ENCODE assay signal across 9 cellular contexts in genomic region chr10:5943536-5943935, GRCh38. TPM values are rescaled to one million over a fixed set of nuclear protein-coding genes. Genes with fewer than 3 reads are reported as not detected.
DNase-seq lines count a peak whose midpoint lies in the region; ATAC-seq and TF ChIP-seq lines count a peak whose summit lies in the region.
"Had no signal": no experiment of that assay in that cellular context is flagged by ENCODE, and none has a peak within 500 bp of the region (broad histone marks: within the 10 kb centered on the region; RNA-seq: fewer than 3 reads in every experiment).

No MANE protein-coding gene starts in this region.

- H3K27me3 ChIP-seq in esophagus (ENCODE audit: control insufficient read depth in 1 of 2, insufficient read depth in 2 of 2, low read length in 2 of 2) (no peaks in the 10 kb centered on the region), tibial artery (no peaks in the 10 kb centered on the region)

- peaks cover 0 to 11% of the 10 kb centered on the region in 2 donors for H3K4me1 ChIP-seq in esophagus (ENCODE audit: control insufficient read depth in 2 of 2, insufficient read depth in 2 of 2, low read length in 1 of 2)
- peaks cover 0 to 59% (median 33%) of the 10 kb centered on the region in 4 donors for H3K4me1 ChIP-seq in tibial artery

- DNase-seq in NCI-H69 (lab: John Stamatoyannopoulos, UW) = peak; percentile 14
- DNase-seq in mucosa of gallbladder (ENCODE audit: low spot score) = peak; percentile 21
- peak; percentile 60 to 79 for DNase-seq in tibial artery
- DNase-seq in NCI-H345 treated with DMSO at 0.1 percent for 48 hours (lab: John Stamatoyannopoulos, UW; ENCODE audit: unreplicated experiment) = no peak
- DNase-seq: activated naive CD8-positive, alpha-beta T cell treated with anti-CD3 and anti-CD28 coated beads, Interleukin-2, amount 10 ng/mL, durations not matched to agents 7 days and 5 days; NCI-H1694 treated with DMSO at 0.1 percent for 48 hours had no signal

- TF ChIP-seq CTCF in tibial artery (IDR thresholded peaks at IDR 0.05) = no peak

- H3K9me3 ChIP-seq in esophagus (ENCODE audit: control insufficient read depth in 2 of 2, insufficient read depth in 1 of 2, low read depth in 1 of 2, low read length in 1 of 2) (no peaks in the 10 kb centered on the region), tibial artery (no peaks in the 10 kb centered on the region)

- ATAC-seq in GM19324 (IDR thresholded peaks at IDR 0.05; ENCODE audit: low FRiP score, unreplicated experiment) (no peak), GM21528 (IDR thresholded peaks at IDR 0.05; ENCODE audit: low FRiP score, unreplicated experiment) (no peak)

- 62 to 65% methylated on average over 15 of the region's 15 CpGs for WGBS in esophagus, 2 donors

- H3K27ac ChIP-seq in esophagus (ENCODE audit: low read depth in 2 of 2, low read length in 1 of 2) (peak overlapping the region; percentile 59 to 83), tibial artery (peak overlapping the region; percentile 82 to 89)

- intact Hi-C loops in tibial artery (cut with DNase I; ENCODE audit: low total_unique reads) = no loop called here

- H3K36me3 ChIP-seq in esophagus (ENCODE audit: control insufficient read depth in 2 of 2, insufficient read depth in 2 of 2, low read length in 1 of 2) (peaks cover 0 to 4% of the 10 kb centered on the region in 2 donors), tibial artery (peaks cover 1 to 6% (median 5%) of the 10 kb centered on the region in 3 donors)

- H3K4me3 ChIP-seq in esophagus (ENCODE audit: low read depth in 1 of 2, low read length in 2 of 2) (no peak overlapping the region), tibial artery (peak overlapping the region; percentile 2 to 25)

RNA-seq across cellular contexts. Expression of gene IL15RA, which starts 33.8 kb away (rescaled TPM):
- polyA plus RNA-seq in esophagus = 1 to 10 TPM; 2.5 to 6.4 TPM
- total RNA-seq in mucosa of gallbladder = 25.6 TPM

RNA-seq across cellular contexts. Expression of gene FBH1, which starts 53.5 kb away (rescaled TPM):
- polyA plus RNA-seq in esophagus = 10 to 100 TPM; 25.4 to 34.4 TPM
- 101 TPM for total RNA-seq in mucosa of gallbladder

RNA-seq across cellular contexts. Expression of gene ANKRD16, which starts 53.8 kb away (rescaled TPM):
- polyA plus RNA-seq in esophagus = 1 to 10 TPM; 4.3 to 4.7 TPM
- total RNA-seq in mucosa of gallbladder = 9.4 TPM

Comparison
In these comparisons a context has a peak if more than half of its experiments do, and no peak if none do; other contexts are left out.
1. H3K4me3 ChIP-seq: peak in tibial artery (2 of 2); none in esophagus (0 of 2).